Comparison of ENCODE assay signal across 7 cellular contexts in the genomic region with DNA sequence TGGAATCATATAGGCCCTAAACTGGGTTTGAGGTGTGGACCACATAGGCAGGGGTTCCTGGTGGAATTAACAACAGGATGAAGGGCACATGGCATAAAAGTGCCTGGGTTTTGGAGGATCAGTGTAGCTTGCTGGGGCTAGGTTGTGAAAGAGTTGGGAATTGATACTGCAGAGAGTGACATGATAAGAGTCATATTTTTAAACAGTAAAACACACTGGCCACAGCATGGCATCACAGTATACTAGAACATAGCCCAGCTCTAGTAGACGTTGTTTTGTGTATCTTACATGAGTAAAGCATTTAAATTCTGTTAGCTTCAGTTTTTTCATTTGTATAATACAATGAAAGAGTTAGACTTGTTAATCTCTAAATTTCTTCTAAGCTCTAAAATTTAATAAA.
"Had no signal": no experiment of that assay in that cellular context is flagged by ENCODE, and none has a peak within 500 bp of the region (broad histone marks: within the 10 kb centered on the region; RNA-seq: fewer than 3 reads in every experiment).

No MANE protein-coding gene starts in this region.

- H3K27ac Mint-ChIP-seq: HFFc6 had no signal

- H3K27ac ChIP-seq: GM23248 had no signal

- H3K4me3 ChIP-seq: GM23248, HAP-1 had no signal

- H3K4me1 ChIP-seq: HAP-1 had no signal

- H3K4me3 Mint-ChIP-seq: HFFc6 had no signal

- H3K9me3 ChIP-seq: HAP-1 had no signal

- ATAC-seq: HCT116 had no signal

- DNase-seq: GM23248, GOT3, H7, HFFc6, IMR-90 had no signal

- H3K9me3 Mint-ChIP-seq: HFFc6 had no signal
